1 cellular context compared by ENCODE assay signal in genomic region chr3:23405081-23405480, GRCh38.
TF ChIP-seq lines count a peak whose summit lies in the region.

No MANE protein-coding gene starts in this region.

TF ChIP-seq in WTC11, 78 proteins besides CTCF, POLR2A, EP300 and RAD21 (continued from another document):
- no peak for TF ChIP-seq E2F4 (CRISPR knock-in tag; IDR thresholded peaks at IDR 0.05; ENCODE audit: borderline replicate concordance, low read depth)
- TF ChIP-seq ERG (CRISPR knock-in tag; IDR thresholded peaks at IDR 0.05), result no peak
- no peak for TF ChIP-seq ZNF425 (CRISPR knock-in tag; conservative IDR thresholded peaks at IDR 0.05)
- TF ChIP-seq ZNF219 (CRISPR knock-in tag; IDR thresholded peaks at IDR 0.05; ENCODE audit: borderline replicate concordance), result no peak
- no peak for TF ChIP-seq JAZF1 (CRISPR knock-in tag; IDR thresholded peaks at IDR 0.05)
